In genomic region chr1:92461364-92462097, GRCh38 we compare ENCODE assay signal across 1 cellular context.
TF ChIP-seq lines count a peak whose summit lies in the region.

No MANE protein-coding gene starts in this region.

TF ChIP-seq in GM12878, 131 proteins besides CTCF, POLR2A, EP300 and RAD21 (continued from another document):
- TF ChIP-seq RELB (IDR thresholded peaks at IDR 0.05; ENCODE audit: low read depth) (peak; percentile 82), GABPA (IDR thresholded peaks at IDR 0.05; ENCODE audit: low read depth) (no peak), MEF2A (IDR thresholded peaks at IDR 0.05; ENCODE audit: insufficient read depth, low read depth, low read length) (peak; percentile 60; the same call in 1 of the 2 replicates), FOXM1 (IDR thresholded peaks at IDR 0.05; ENCODE audit: low read depth, low read length) (no peak), BHLHE40 (IDR thresholded peaks at IDR 0.05; ENCODE audit: borderline replicate concordance in 1 of 2, low read depth in 2 of 2, low read length in 1 of 2) (peak in 1 of 2 experiments; percentile 16; a peak in 1 of 4 replicates), CREB1 (IDR thresholded peaks at IDR 0.05; ENCODE audit: low read depth) (no peak), ATF7 (IDR thresholded peaks at IDR 0.05; ENCODE audit: low read depth) (peak; percentile 71), BACH1 (IDR thresholded peaks at IDR 0.05; ENCODE audit: borderline replicate concordance) (no peak), CBX5 (IDR thresholded peaks at IDR 0.05; ENCODE audit: low read depth) (no peak), IKZF2 (IDR thresholded peaks at IDR 0.05) (peak; percentile 82 to 84), DPF2 (IDR thresholded peaks at IDR 0.05) (0 out of 2 replicates have a peak, but pooled peaks have one; percentile 32), SIN3A (IDR thresholded peaks at IDR 0.05; ENCODE audit: low read depth, low read length) (no peak)
